Comparison of ENCODE assay signal across 8 cellular contexts in the genomic region with DNA sequence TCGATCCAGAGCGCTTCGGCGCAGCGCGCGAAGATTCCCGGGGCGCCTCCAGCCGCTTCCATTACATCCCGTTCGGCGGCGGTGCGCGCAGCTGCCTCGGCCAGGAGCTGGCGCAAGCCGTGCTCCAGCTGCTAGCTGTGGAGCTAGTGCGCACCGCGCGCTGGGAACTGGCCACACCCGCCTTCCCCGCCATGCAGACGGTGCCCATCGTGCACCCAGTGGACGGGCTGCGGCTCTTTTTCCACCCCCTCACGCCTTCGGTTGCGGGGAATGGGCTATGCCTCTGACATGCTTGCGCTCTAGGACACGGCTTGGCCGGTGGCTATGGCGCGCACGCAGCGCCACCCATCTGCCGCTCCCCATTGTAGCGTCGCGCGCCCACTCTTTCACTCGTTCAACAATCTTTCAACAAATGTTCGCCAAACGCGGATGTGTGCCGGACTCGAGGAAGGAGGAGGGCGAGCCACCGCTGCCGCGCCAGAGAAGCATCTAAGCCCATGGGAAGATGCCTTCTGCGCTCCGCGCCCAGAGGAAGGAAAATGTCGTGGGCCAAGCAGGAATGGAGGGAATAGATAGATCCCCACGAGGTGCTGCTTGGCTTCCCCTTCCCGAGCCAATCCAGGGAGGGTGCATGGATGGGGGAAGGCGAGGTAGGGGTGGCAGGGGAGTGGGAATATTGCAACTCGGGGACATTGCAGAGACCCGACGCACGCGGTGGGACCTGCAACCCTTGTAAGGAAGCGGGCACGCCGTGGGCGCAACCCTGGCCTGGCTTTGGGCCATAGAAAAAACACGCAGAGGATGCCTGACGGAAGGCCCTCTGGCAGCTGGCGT. TPM values are rescaled to one million over a fixed set of nuclear protein-coding genes. Genes with fewer than 3 reads are reported as not detected.
DNase-seq lines count a peak whose midpoint lies in the region; ATAC-seq and TF ChIP-seq lines count a peak whose summit lies in the region.
"Had no signal": no experiment of that assay in that cellular context is flagged by ENCODE, and none has a peak within 500 bp of the region (broad histone marks: within the 10 kb centered on the region; RNA-seq: fewer than 3 reads in every experiment).

No MANE protein-coding gene starts in this region.

- WGBS in H9 (ENCODE audit: extremely low coverage, insufficient read length, low lambda C conversion rate), result no CpG with 5 or more reads among the region's 73 CpGs
- 5% methylated on average over 23 of the region's 73 CpGs for WGBS in mammary epithelial cell (ENCODE audit: low coverage, missing lambda C conversion rate)

- ATAC-seq in GM18517 (IDR thresholded peaks at IDR 0.05; ENCODE audit: unreplicated experiment), result no peak
- no peak for ATAC-seq in GM21619 (IDR thresholded peaks at IDR 0.05; ENCODE audit: unreplicated experiment)
- ATAC-seq: pancreas had no signal

- H3K4me2 ChIP-seq in H9 (ENCODE audit: insufficient read depth, insufficient read length, low read length) (peak overlapping the region; percentile 37), mammary epithelial cell (ENCODE audit: insufficient read depth, low read depth, low read length) (peak overlapping the region; percentile 91)

- H3K27ac ChIP-seq in H9 (ENCODE audit: insufficient read length, low read depth, low read length) (no peak overlapping the region), mammary epithelial cell (ENCODE audit: insufficient read depth, low read depth, low read length) (no peak overlapping the region)
- H3K27ac ChIP-seq: pancreas had no signal

- no peak overlapping the region for H3K14ac ChIP-seq in H9 (ENCODE audit: insufficient read depth, low read length)

- H3K9me3 ChIP-seq in H9 (ENCODE audit: control insufficient read depth, low read depth, low read length), result no peaks in the 10 kb centered on the region
- H3K9me3 ChIP-seq in mammary epithelial cell (replicated peaks; ENCODE audit: insufficient read depth, low read length), result no peaks in the 10 kb centered on the region
- H3K9me3 ChIP-seq: pancreas had no signal

- H3K4me1 Mint-ChIP-seq in H9 (peaks cover 40 to 58% of the 10 kb centered on the region in 2 experiments), mesothelial cell of epicardium (peaks cover 43% of the 10 kb centered on the region)

- H3K27me3 Mint-ChIP-seq in H9 (ENCODE audit: low read depth) (peaks cover 98% of the 10 kb centered on the region), mesothelial cell of epicardium (ENCODE audit: low read depth) (peaks cover 90% of the 10 kb centered on the region)

- intact Hi-C loops in mammary epithelial cell (cut with micrococcal nuclease), result no loop called here

- H4K20me1 ChIP-seq in H9 (ENCODE audit: control insufficient read depth, insufficient read depth, insufficient read length) (no peaks in the 10 kb centered on the region), mammary epithelial cell (ENCODE audit: insufficient read depth, low read length) (peaks cover 5% of the 10 kb centered on the region)

- H2BK15ac ChIP-seq in H9 (ENCODE audit: low read depth, low read length), result no peak overlapping the region

- no peaks in the 10 kb centered on the region for H3K79me2 ChIP-seq in H9 (ENCODE audit: insufficient read depth, low read length)
- H3K79me2 ChIP-seq in mammary epithelial cell (ENCODE audit: insufficient read depth, low read length), result no peaks in the 10 kb centered on the region

- no peak overlapping the region for H3K56ac ChIP-seq in H9 (ENCODE audit: insufficient read length, low read depth, low read length)

- peak; percentile 34; the same call in 1 of the 3 replicates for TF ChIP-seq CTCF in H9 (conservative IDR thresholded peaks at IDR 0.05)
- TF ChIP-seq CTCF in mammary epithelial cell (conservative IDR thresholded peaks at IDR 0.05 in 1 of 2, IDR thresholded peaks at IDR 0.05 in 1 of 2; ENCODE audit: extremely low read depth in 1 of 2, insufficient read depth in 1 of 2, low read depth in 1 of 2, low read length in 2 of 2), result no peak
- TF ChIP-seq CTCF in mesothelial cell of epicardium (IDR thresholded peaks at IDR 0.05; ENCODE audit: unreplicated experiment), result no peak

- H3K4me1 ChIP-seq in H9 (ENCODE audit: insufficient read depth, low read length), result no peaks in the 10 kb centered on the region
- H3K4me1 ChIP-seq in mammary epithelial cell (ENCODE audit: insufficient read depth, low read length), result peaks cover 26% of the 10 kb centered on the region

- H3K9me3 Mint-ChIP-seq in H9 (peaks cover 3 to 6% of the 10 kb centered on the region in 2 experiments; a peak in 3 of 5 replicates), mesothelial cell of epicardium (no peaks in the 10 kb centered on the region)

- H4K5ac ChIP-seq in H9 (ENCODE audit: insufficient read length, low read depth, low read length), result no peak overlapping the region

- no peak overlapping the region for H2BK120ac ChIP-seq in H9 (ENCODE audit: low read depth, low read length, poor library complexity, severe bottlenecking)

- H3K23me2 ChIP-seq in H9 (ENCODE audit: insufficient read length, low read depth, low read length, poor library complexity, severe bottlenecking), result peaks cover 16% of the 10 kb centered on the region

- no peak overlapping the region for H3K18ac ChIP-seq in H9 (ENCODE audit: insufficient read length, low read depth, low read length)

- no peak overlapping the region for H2BK20ac ChIP-seq in H9 (ENCODE audit: low read depth, low read length, poor library complexity, severe bottlenecking)

- DNase-seq in D341Med (ENCODE audit: low spot score), result peak; percentile 61
- DNase-seq in H9, result peak; percentile 57
- peak; percentile 68 for DNase-seq in mammary epithelial cell
- peak in 1 of 2 experiments; percentile 69 for DNase-seq in mesothelial cell of epicardium (ENCODE audit: low spot score in 2 of 2, unreplicated experiment in 2 of 2)
- no peak for DNase-seq in OCI-M2 (lab: John Stamatoyannopoulos, UW; ENCODE audit: unreplicated experiment)
- DNase-seq: pancreas had no signal

- H3K4me3 ChIP-seq in mammary epithelial cell (replicated peaks in 1 of 3; ENCODE audit: insufficient read depth in 1 of 3, low read depth in 2 of 3, low read length in 3 of 3), result peak overlapping the region in 2 of 3 experiments; percentile 10 to 25
- H3K4me3 ChIP-seq: pancreas had no signal

- H3K4me3 Mint-ChIP-seq in H9, result peak overlapping the region; percentile 56 to 77
- H3K4me3 Mint-ChIP-seq in mesothelial cell of epicardium, result peak overlapping the region; percentile 73

- H3K9ac ChIP-seq in H9 (ENCODE audit: extremely low read depth, insufficient read length, low read length) (no peak overlapping the region), mammary epithelial cell (ENCODE audit: insufficient read depth, low read length) (no peak overlapping the region)

- H3K79me1 ChIP-seq in H9 (ENCODE audit: insufficient read depth, low read depth, low read length, poor library complexity, severe bottlenecking), result no peaks in the 10 kb centered on the region

- no peak overlapping the region for H3T11ph ChIP-seq in H9 (ENCODE audit: low read length)

- no peak overlapping the region for H3K4ac ChIP-seq in H9 (ENCODE audit: low read depth, low read length)

- no peak overlapping the region for H4K8ac ChIP-seq in H9 (replicated peaks; ENCODE audit: insufficient read length, low read depth, low read length)

- CTCF ChIA-PET in mammary epithelial cell (lab: Charles Lee; ENCODE audit: low non-redundant PET), result no interaction called here

- no peak overlapping the region for H3K23ac ChIP-seq in H9 (ENCODE audit: insufficient read length, low read depth, low read length)

- no peak overlapping the region for H3K27ac Mint-ChIP-seq in H9
- H3K27ac Mint-ChIP-seq in mesothelial cell of epicardium, result peak overlapping the region; percentile 28

- dilution Hi-C loops in mammary epithelial cell (cut with HindIII; ENCODE audit: low sequenced_read_pairs), result loop anchor here (10.0 kb wide), 1 partner anchor 216 kb away; no protein-coding TSS in a partner anchor

- no TSS peak for BruUV-seq in mammary epithelial cell (replicated peaks; lab: Mats Ljungman, UMichigan)

- H3K27me3 ChIP-seq in H9 (ENCODE audit: insufficient read depth, low read length), result peaks cover 98% of the 10 kb centered on the region
- peaks cover 58% of the 10 kb centered on the region for H3K27me3 ChIP-seq in mammary epithelial cell (ENCODE audit: insufficient read depth, low read length)

- H4K91ac ChIP-seq in H9 (ENCODE audit: insufficient read length, low read depth, low read length), result no peak overlapping the region

- in situ Hi-C loops in mammary epithelial cell (cut with MboI; ENCODE audit: low sequenced_read_pairs in 2 of 2), result no loop called here

- H2BK5ac ChIP-seq in H9 (ENCODE audit: insufficient read length, low read length), result no peak overlapping the region

- H3K36me3 Mint-ChIP-seq in H9 (ENCODE audit: insufficient read depth in 1 of 3, low read depth in 3 of 3) (peaks cover 0 to 4% (median 4%) of the 10 kb centered on the region in 3 experiments; a peak in 4 of 7 replicates), mesothelial cell of epicardium (no peaks in the 10 kb centered on the region)

- no peak overlapping the region for H2AK5ac ChIP-seq in H9 (ENCODE audit: insufficient read length, low read length)

- no peak overlapping the region for H2BK12ac ChIP-seq in H9 (ENCODE audit: insufficient read length, low read depth, low read length)

- no peaks in the 10 kb centered on the region for H3K36me3 ChIP-seq in mammary epithelial cell (ENCODE audit: insufficient read depth, low read length)
- H3K36me3 ChIP-seq: pancreas had no signal

- H2AFZ ChIP-seq in H9 (ENCODE audit: low read length) (no peak overlapping the region), mammary epithelial cell (ENCODE audit: low read depth, low read length) (no peak overlapping the region)

RNA-seq across cellular contexts. Expression of gene CYP26A1, which starts 5.1 kb away (rescaled TPM):
- total RNA-seq in H9 (2021), result 70.4 and 72.1 TPM in 2 replicates
- total RNA-seq in mammary epithelial cell, result not detected
- not detected for polyA plus RNA-seq in mammary epithelial cell
- polyA minus RNA-seq in mammary epithelial cell, result not detected
- 70.6 to 76.5 TPM (median 76.0 TPM) in 3 replicates for total RNA-seq in mesothelial cell of epicardium
- total RNA-seq: pancreas had no signal

RNA-seq across cellular contexts. Expression of gene CYP26C1, which starts 8.0 kb away (rescaled TPM):
- 0.42 and 0.79 TPM in 2 replicates for total RNA-seq in H9 (2021)
- not detected for total RNA-seq in mammary epithelial cell
- 0.02 TPM for polyA plus RNA-seq in mammary epithelial cell
- not detected for polyA minus RNA-seq in mammary epithelial cell
- total RNA-seq in mesothelial cell of epicardium, result 0.38 to 0.60 TPM (median 0.44 TPM) in 3 replicates

Comparison
In these comparisons a context has a peak if more than half of its experiments do, and no peak if none do; other contexts are left out.
1. RNA of gene CYP26A1, which starts 5.1 kb away (total RNA-seq): 70.6 to 76.5 TPM in mesothelial cell of epicardium and 70.4 to 72.1 TPM in H9; not detected in mammary epithelial cell; every median in the first group is over 10 times any median in the second.